Comparison of ENCODE assay signal across 1 cellular context in genomic region chr14:54487771-54488170, GRCh38.
TF ChIP-seq lines count a peak whose summit lies in the region.

No MANE protein-coding gene starts in this region.

TF ChIP-seq in HCT116, 20 proteins besides CTCF, POLR2A, EP300 and RAD21 (continued from another document):
- TF ChIP-seq ZNF274 (IDR thresholded peaks at IDR 0.05; ENCODE audit: low read depth, low read length): no peak
- no peak for TF ChIP-seq REST (IDR thresholded peaks at IDR 0.05; ENCODE audit: low read depth)
- TF ChIP-seq ELF1 (IDR thresholded peaks at IDR 0.05; ENCODE audit: borderline replicate concordance, low read depth): no peak
- TF ChIP-seq MAX (IDR thresholded peaks at IDR 0.05): no peak
- TF ChIP-seq JUND (IDR thresholded peaks at IDR 0.05): no peak
- no peak for TF ChIP-seq EZH2 (IDR thresholded peaks at IDR 0.05)
